Comparison of ENCODE assay signal across 1 cellular context in genomic region chr7:44240983-44241510, GRCh38.
A peak's percentile ranks its signal among the peaks of the same experiment; 100 is the strongest.
TF ChIP-seq lines count a peak whose summit lies in the region.

No MANE protein-coding gene starts in this region.

TF ChIP-seq in GM12878, 131 proteins besides CTCF, POLR2A, EP300 and RAD21 (continued from another document):
- TF ChIP-seq, protein P1, sequence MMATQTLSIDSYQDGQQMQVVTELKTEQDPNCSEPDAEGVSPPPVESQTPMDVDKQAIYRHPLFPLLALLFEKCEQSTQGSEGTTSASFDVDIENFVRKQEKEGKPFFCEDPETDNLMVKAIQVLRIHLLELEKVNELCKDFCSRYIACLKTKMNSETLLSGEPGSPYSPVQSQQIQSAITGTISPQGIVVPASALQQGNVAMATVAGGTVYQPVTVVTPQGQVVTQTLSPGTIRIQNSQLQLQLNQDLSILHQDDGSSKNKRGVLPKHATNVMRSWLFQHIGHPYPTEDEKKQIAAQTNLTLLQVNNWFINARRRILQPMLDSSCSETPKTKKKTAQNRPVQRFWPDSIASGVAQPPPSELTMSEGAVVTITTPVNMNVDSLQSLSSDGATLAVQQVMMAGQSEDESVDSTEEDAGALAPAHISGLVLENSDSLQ (IDR thresholded peaks at IDR 0.05): peak; percentile 38; the same call in 1 of the 2 replicates
- TF ChIP-seq ZNF274 (IDR thresholded peaks at IDR 0.05; ENCODE audit: insufficient read depth, insufficient read length) (no peak), ZNF592 (IDR thresholded peaks at IDR 0.05) (no peak), ESRRA (IDR thresholded peaks at IDR 0.05; ENCODE audit: low read length) (no peak), ZZZ3 (IDR thresholded peaks at IDR 0.05; ENCODE audit: control insufficient read depth, insufficient read length, low read depth) (no peak), STAT1 (conservative IDR thresholded peaks at IDR 0.05) (no peak)
- TF ChIP-seq, protein P2, sequence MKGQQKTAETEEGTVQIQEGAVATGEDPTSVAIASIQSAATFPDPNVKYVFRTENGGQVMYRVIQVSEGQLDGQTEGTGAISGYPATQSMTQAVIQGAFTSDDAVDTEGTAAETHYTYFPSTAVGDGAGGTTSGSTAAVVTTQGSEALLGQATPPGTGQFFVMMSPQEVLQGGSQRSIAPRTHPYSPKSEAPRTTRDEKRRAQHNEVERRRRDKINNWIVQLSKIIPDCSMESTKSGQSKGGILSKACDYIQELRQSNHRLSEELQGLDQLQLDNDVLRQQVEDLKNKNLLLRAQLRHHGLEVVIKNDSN (IDR thresholded peaks at IDR 0.05; ENCODE audit: borderline replicate concordance, extremely low read length, insufficient read depth, low read depth, low read length): no peak
TF ChIP-seq in GM12878: peak in this region for 7.
